In genomic region chr11:5631426-5631825, GRCh38 we compare ENCODE assay signal across 17 cellular contexts. TPM values are rescaled to one million over a fixed set of nuclear protein-coding genes. Genes with fewer than 3 reads are reported as not detected.
DNase-seq lines count a peak whose midpoint lies in the region; ATAC-seq and TF ChIP-seq lines count a peak whose summit lies in the region.
"Had no signal": no experiment of that assay in that cellular context is flagged by ENCODE, and none has a peak within 500 bp of the region (broad histone marks: within the 10 kb centered on the region; RNA-seq: fewer than 3 reads in every experiment).

No MANE protein-coding gene starts in this region.

- H3K36me3 ChIP-seq in MM.1S (replicated peaks; ENCODE audit: insufficient read depth, low read length) (no peaks in the 10 kb centered on the region), colonic mucosa (no peaks in the 10 kb centered on the region), sigmoid colon (peaks cover 0 to 26% (median 6%) of the 10 kb centered on the region in 4 donors)

- no peaks in the 10 kb centered on the region for H3F3A ChIP-seq in MM.1S (ENCODE audit: insufficient read depth, low read length)

- ATAC-seq in activated CD8-positive, alpha-beta T cell treated with anti-CD3 and anti-CD28 coated beads for 36 hours: no peak
- ATAC-seq in activated CD8-positive, alpha-beta T cell treated with anti-CD3 and anti-CD28 coated beads, Interleukin-2, amount 10 ng/mL, durations not matched to agents 7 days and 5 days: no peak
- peak; percentile 15 for ATAC-seq in HG02623 (IDR thresholded peaks at IDR 0.05; ENCODE audit: unreplicated experiment)
- ATAC-seq in stimulated activated naive CD8-positive, alpha-beta T cell treated with anti-CD3 and anti-CD28 coated beads, Interleukin-15, amount 100 ng/mL, for 72 hours: no peak
- ATAC-seq: A549 had no signal

- TF ChIP-seq CTCF in activated CD8-positive, alpha-beta T cell treated with anti-CD3 and anti-CD28 coated beads for 36 hours (IDR thresholded peaks at IDR 0.05): no peak
- no peak for TF ChIP-seq CTCF in MM.1S (IDR thresholded peaks at IDR 0.05; ENCODE audit: low read length)
- no peak for TF ChIP-seq CTCF in colonic mucosa (IDR thresholded peaks at IDR 0.05)
- TF ChIP-seq CTCF in sigmoid colon (IDR thresholded peaks at IDR 0.05): no peak

- intact Hi-C loops in activated CD8-positive, alpha-beta T cell treated with anti-CD3 and anti-CD28 coated beads for 36 hours (cut with micrococcal nuclease): no loop called here
- intact Hi-C loops in colonic mucosa (cut with DNase I) (no loop called here), sigmoid colon (cut with DNase I) (no loop called here)

- DNase-seq in activated CD8-positive, alpha-beta T cell treated with anti-CD3 and anti-CD28 coated beads for 36 hours: no peak
- no peak for DNase-seq in activated CD8-positive, alpha-beta T cell treated with anti-CD3 and anti-CD28 coated beads, Interleukin-2, amount 10 ng/mL, durations not matched to agents 7 days and 5 days
- DNase-seq in MM.1S: no peak
- DNase-seq in stimulated activated naive CD8-positive, alpha-beta T cell treated with anti-CD3 and anti-CD28 coated beads, Interleukin-15, amount 100 ng/mL, for 72 hours: no peak
- no peak for DNase-seq in colonic mucosa
- no peak for DNase-seq in activated CD8-positive, alpha-beta memory T cell treated with anti-CD3 and anti-CD28 coated beads, Interleukin-2, amount 50 U/mL, for 48 hours
- no peak for DNase-seq in sigmoid colon
- DNase-seq: activated CD4-positive, alpha-beta T cell treated with anti-CD3 and anti-CD28 coated beads, Interleukin-2, amount 50 U/mL, for 48 hours; T-helper 17 cell; upper lobe of left lung had no signal

- H3K27me3 ChIP-seq in MM.1S (replicated peaks; ENCODE audit: insufficient read depth, low read length) (peaks cover 17% of the 10 kb centered on the region), colonic mucosa (no peaks in the 10 kb centered on the region), sigmoid colon (no peaks in the 10 kb centered on the region)
- H3K27me3 ChIP-seq: esophagus muscularis mucosa, upper lobe of left lung had no signal

- POLR2A ChIA-PET in activated CD8-positive, alpha-beta T cell treated with anti-CD3 and anti-CD28 coated beads for 36 hours (lab: Charles Lee): no interaction called here
- POLR2A ChIA-PET in activated CD8-positive, alpha-beta T cell treated with anti-CD3 and anti-CD28 coated beads, Interleukin-2, amount 10 ng/mL, durations not matched to agents 7 days and 5 days (lab: Charles Lee): interaction anchor here (0.7 kb wide), 1 partner anchor 54 kb away, joined by 3 read pairs; no protein-coding TSS in a partner anchor

- peaks cover 47% of the 10 kb centered on the region for H3K4me1 Mint-ChIP-seq in activated CD8-positive, alpha-beta T cell treated with anti-CD3 and anti-CD28 coated beads for 36 hours (ENCODE audit: low read depth)
- H3K4me1 Mint-ChIP-seq in activated CD8-positive, alpha-beta T cell treated with anti-CD3 and anti-CD28 coated beads, Interleukin-2, amount 10 ng/mL, durations not matched to agents 7 days and 5 days (ENCODE audit: low read depth): peaks cover 42% of the 10 kb centered on the region
- peaks cover 50% of the 10 kb centered on the region for H3K4me1 Mint-ChIP-seq in stimulated activated naive CD8-positive, alpha-beta T cell treated with anti-CD3 and anti-CD28 coated beads, Interleukin-15, amount 100 ng/mL, for 72 hours

- no peak for TF ChIP-seq POLR2A in sigmoid colon (IDR thresholded peaks at IDR 0.05)

- no peak overlapping the region for H3K4me3 ChIP-seq in MM.1S (ENCODE audit: low read length)
- H3K4me3 ChIP-seq in colonic mucosa: no peak overlapping the region
- no peak overlapping the region for H3K4me3 ChIP-seq in sigmoid colon
- H3K4me3 ChIP-seq: A549, esophagus muscularis mucosa, upper lobe of left lung had no signal

- peaks cover 32% of the 10 kb centered on the region for H3K36me3 Mint-ChIP-seq in activated CD8-positive, alpha-beta T cell treated with anti-CD3 and anti-CD28 coated beads for 36 hours (ENCODE audit: low read depth)
- peaks cover 42% of the 10 kb centered on the region for H3K36me3 Mint-ChIP-seq in activated CD8-positive, alpha-beta T cell treated with anti-CD3 and anti-CD28 coated beads, Interleukin-2, amount 10 ng/mL, durations not matched to agents 7 days and 5 days (ENCODE audit: low read depth)

- H3K9ac ChIP-seq in MM.1S (ENCODE audit: low read length) (no peak overlapping the region), colonic mucosa (ENCODE audit: low read depth in 2 of 2, low read length in 2 of 2) (no peak overlapping the region)

- H2AFZ ChIP-seq in MM.1S (ENCODE audit: low read length): no peak overlapping the region

- no peaks in the 10 kb centered on the region for H3K27me3 Mint-ChIP-seq in activated CD8-positive, alpha-beta T cell treated with anti-CD3 and anti-CD28 coated beads for 36 hours
- no peaks in the 10 kb centered on the region for H3K27me3 Mint-ChIP-seq in activated CD8-positive, alpha-beta T cell treated with anti-CD3 and anti-CD28 coated beads, Interleukin-2, amount 10 ng/mL, durations not matched to agents 7 days and 5 days (ENCODE audit: low read depth)
- H3K27me3 Mint-ChIP-seq in stimulated activated naive CD8-positive, alpha-beta T cell treated with anti-CD3 and anti-CD28 coated beads, Interleukin-15, amount 100 ng/mL, for 72 hours: no peaks in the 10 kb centered on the region
- H3K27me3 Mint-ChIP-seq: activated naive CD8-positive, alpha-beta T cell; T-helper 17 cell had no signal

- 84 to 91% methylated on average over 2 of the region's 2 CpGs for WGBS in sigmoid colon, 2 donors

- CTCF ChIA-PET in activated CD8-positive, alpha-beta T cell treated with anti-CD3 and anti-CD28 coated beads for 36 hours (lab: Charles Lee): no interaction called here
- CTCF ChIA-PET in activated CD8-positive, alpha-beta T cell treated with anti-CD3 and anti-CD28 coated beads, Interleukin-2, amount 10 ng/mL, durations not matched to agents 7 days and 5 days (lab: Charles Lee): interaction anchor here (1.1 kb wide), 1 partner anchor 33 kb away, joined by 3 read pairs; no protein-coding TSS in a partner anchor

- no peaks in the 10 kb centered on the region for H3K9me3 Mint-ChIP-seq in activated CD8-positive, alpha-beta T cell treated with anti-CD3 and anti-CD28 coated beads for 36 hours
- H3K9me3 Mint-ChIP-seq in activated CD8-positive, alpha-beta T cell treated with anti-CD3 and anti-CD28 coated beads, Interleukin-2, amount 10 ng/mL, durations not matched to agents 7 days and 5 days (ENCODE audit: insufficient read depth): no peaks in the 10 kb centered on the region
- H3K9me3 Mint-ChIP-seq in stimulated activated naive CD8-positive, alpha-beta T cell treated with anti-CD3 and anti-CD28 coated beads, Interleukin-15, amount 100 ng/mL, for 72 hours: no peaks in the 10 kb centered on the region

- no peak overlapping the region for H3K4me3 Mint-ChIP-seq in activated CD8-positive, alpha-beta T cell treated with anti-CD3 and anti-CD28 coated beads for 36 hours
- H3K4me3 Mint-ChIP-seq in activated CD8-positive, alpha-beta T cell treated with anti-CD3 and anti-CD28 coated beads, Interleukin-2, amount 10 ng/mL, durations not matched to agents 7 days and 5 days: no peak overlapping the region
- H3K4me3 Mint-ChIP-seq in stimulated activated naive CD8-positive, alpha-beta T cell treated with anti-CD3 and anti-CD28 coated beads, Interleukin-15, amount 100 ng/mL, for 72 hours: no peak overlapping the region
- H3K4me3 Mint-ChIP-seq: activated naive CD8-positive, alpha-beta T cell; T-helper 17 cell had no signal

- H3K27ac ChIP-seq in MM.1S (ENCODE audit: low read length): no peak overlapping the region
- H3K27ac ChIP-seq in colonic mucosa: no peak overlapping the region
- H3K27ac ChIP-seq in sigmoid colon: no peak overlapping the region
- H3K27ac ChIP-seq: A549, esophagus muscularis mucosa, upper lobe of left lung had no signal

- 0 out of 2 replicates have a peak overlapping the region, but pooled peaks have one; percentile 16 for H3K4me2 ChIP-seq in MM.1S (ENCODE audit: low read depth, low read length)
- H3K4me2 ChIP-seq: A549 had no signal

- no peaks in the 10 kb centered on the region for H4K20me1 ChIP-seq in MM.1S (ENCODE audit: insufficient read depth, low read length)

- peak overlapping the region; percentile 47 for H3K27ac Mint-ChIP-seq in activated CD8-positive, alpha-beta T cell treated with anti-CD3 and anti-CD28 coated beads for 36 hours
- no peak overlapping the region for H3K27ac Mint-ChIP-seq in activated CD8-positive, alpha-beta T cell treated with anti-CD3 and anti-CD28 coated beads, Interleukin-2, amount 10 ng/mL, durations not matched to agents 7 days and 5 days
- H3K27ac Mint-ChIP-seq in stimulated activated naive CD8-positive, alpha-beta T cell treated with anti-CD3 and anti-CD28 coated beads, Interleukin-15, amount 100 ng/mL, for 72 hours: peak overlapping the region; percentile 0 to 73
- H3K27ac Mint-ChIP-seq: activated naive CD8-positive, alpha-beta T cell; T-helper 17 cell had no signal

- TF ChIP-seq EP300 in sigmoid colon (IDR thresholded peaks at IDR 0.05): no peak

- H3K9me2 ChIP-seq in MM.1S (replicated peaks; ENCODE audit: insufficient read depth, low read length): no peaks in the 10 kb centered on the region

- peaks cover 5% of the 10 kb centered on the region; the same call in 1 of the 2 replicates for H3K4me1 ChIP-seq in MM.1S (ENCODE audit: low read length)
- no peaks in the 10 kb centered on the region for H3K4me1 ChIP-seq in colonic mucosa
- H3K4me1 ChIP-seq in sigmoid colon: no peaks in the 10 kb centered on the region

- H3K79me2 ChIP-seq in MM.1S (ENCODE audit: low read length): no peaks in the 10 kb centered on the region

- H3K9me3 ChIP-seq in MM.1S (replicated peaks; ENCODE audit: insufficient read depth, low read length) (no peaks in the 10 kb centered on the region), colonic mucosa (no peaks in the 10 kb centered on the region), sigmoid colon (no peaks in the 10 kb centered on the region)
- H3K9me3 ChIP-seq: A549, esophagus muscularis mucosa, upper lobe of left lung had no signal

RNA-seq across cellular contexts. Expression of gene TRIM34, which starts 6.6 kb away (rescaled TPM):
- 1 to 10 TPM; 8.5 to 9.3 TPM for total RNA-seq in activated CD8-positive, alpha-beta T cell treated with anti-CD3 and anti-CD28 coated beads for 36 hours
- 10 to 100 TPM; 11.9 to 12.3 TPM for total RNA-seq in activated CD8-positive, alpha-beta T cell treated with anti-CD3 and anti-CD28 coated beads, Interleukin-2, amount 10 ng/mL, durations not matched to agents 7 days and 5 days
- total RNA-seq in colonic mucosa: 1 to 10 TPM; 6.2 to 7.8 TPM
- 10 to 100 TPM in 1 of 4 donors, 1 to 10 TPM in 3; 3.5 to 10.2 (median 7.3) TPM for total RNA-seq in sigmoid colon
- 1 to 10 TPM; 3.6 to 9.1 (median 7.4) TPM for polyA plus RNA-seq in sigmoid colon

RNA-seq across cellular contexts. Expression of gene TRIM6, which starts 35.0 kb away (rescaled TPM):
- under 1 TPM; 0.32 to 0.47 TPM for total RNA-seq in activated CD8-positive, alpha-beta T cell treated with anti-CD3 and anti-CD28 coated beads for 36 hours
- under 1 TPM; 0.47 to 0.58 TPM for total RNA-seq in activated CD8-positive, alpha-beta T cell treated with anti-CD3 and anti-CD28 coated beads, Interleukin-2, amount 10 ng/mL, durations not matched to agents 7 days and 5 days
- total RNA-seq in colonic mucosa: under 1 TPM; 0.35 to 0.82 TPM
- total RNA-seq in sigmoid colon: 1 to 10 TPM; 3.5 to 5.5 (median 4.8) TPM
- 1 to 10 TPM in 2 of 3 donors, under 1 TPM in 1; 0.60 to 1.2 (median 1.0) TPM for polyA plus RNA-seq in sigmoid colon
- total RNA-seq: T-helper 17 cell had no signal

RNA-seq across cellular contexts. Expression of gene OR52B6, which starts 50.7 kb away (rescaled TPM):
- total RNA-seq in activated CD8-positive, alpha-beta T cell treated with anti-CD3 and anti-CD28 coated beads for 36 hours: not detected
- total RNA-seq in activated CD8-positive, alpha-beta T cell treated with anti-CD3 and anti-CD28 coated beads, Interleukin-2, amount 10 ng/mL, durations not matched to agents 7 days and 5 days: not detected
- total RNA-seq in colonic mucosa (not detected), sigmoid colon (not detected)
- polyA plus RNA-seq in sigmoid colon: under 1 TPM in 1 of 3 donors, not detected in 2; 0.07 TPM
- total RNA-seq: esophagus muscularis mucosa, LHCN-M2, mesenteric fat pad, osteoblast, T-helper 17 cell, upper lobe of left lung had no signal
- polyA plus RNA-seq: A549 had no signal

RNA-seq across cellular contexts. Expression of gene TRIM5, which starts 53.4 kb away (rescaled TPM):
- total RNA-seq in activated CD8-positive, alpha-beta T cell treated with anti-CD3 and anti-CD28 coated beads for 36 hours: 10 to 100 TPM; 21.5 TPM
- total RNA-seq in activated CD8-positive, alpha-beta T cell treated with anti-CD3 and anti-CD28 coated beads, Interleukin-2, amount 10 ng/mL, durations not matched to agents 7 days and 5 days: 10 to 100 TPM; 28.1 to 33.4 TPM
- total RNA-seq in colonic mucosa (10 to 100 TPM; 21.4 to 23.3 TPM), sigmoid colon (10 to 100 TPM; 11.7 to 29.9 (median 14.3) TPM)
- 10 to 100 TPM in 1 of 3 donors, 1 to 10 TPM in 2; 5.4 to 12.4 (median 7.2) TPM for polyA plus RNA-seq in sigmoid colon

RNA-seq across cellular contexts. Expression of gene TRIM22, which starts 58.2 kb away (rescaled TPM):
- 100 to 1,000 TPM; 138 to 149 TPM for total RNA-seq in activated CD8-positive, alpha-beta T cell treated with anti-CD3 and anti-CD28 coated beads for 36 hours
- 100 to 1,000 TPM; 228 to 242 TPM for total RNA-seq in activated CD8-positive, alpha-beta T cell treated with anti-CD3 and anti-CD28 coated beads, Interleukin-2, amount 10 ng/mL, durations not matched to agents 7 days and 5 days
- total RNA-seq in colonic mucosa (10 to 100 TPM; 16.6 to 17.7 TPM), sigmoid colon (10 to 100 TPM; 21.1 to 64.8 (median 40.5) TPM)
- polyA plus RNA-seq in sigmoid colon: 100 to 1,000 TPM in 1 of 3 donors, 1 to 10 TPM in 2; 6.6 to 106 (median 7.9) TPM
